Comparison of ENCODE assay signal across 26 cellular contexts in the genomic region with DNA sequence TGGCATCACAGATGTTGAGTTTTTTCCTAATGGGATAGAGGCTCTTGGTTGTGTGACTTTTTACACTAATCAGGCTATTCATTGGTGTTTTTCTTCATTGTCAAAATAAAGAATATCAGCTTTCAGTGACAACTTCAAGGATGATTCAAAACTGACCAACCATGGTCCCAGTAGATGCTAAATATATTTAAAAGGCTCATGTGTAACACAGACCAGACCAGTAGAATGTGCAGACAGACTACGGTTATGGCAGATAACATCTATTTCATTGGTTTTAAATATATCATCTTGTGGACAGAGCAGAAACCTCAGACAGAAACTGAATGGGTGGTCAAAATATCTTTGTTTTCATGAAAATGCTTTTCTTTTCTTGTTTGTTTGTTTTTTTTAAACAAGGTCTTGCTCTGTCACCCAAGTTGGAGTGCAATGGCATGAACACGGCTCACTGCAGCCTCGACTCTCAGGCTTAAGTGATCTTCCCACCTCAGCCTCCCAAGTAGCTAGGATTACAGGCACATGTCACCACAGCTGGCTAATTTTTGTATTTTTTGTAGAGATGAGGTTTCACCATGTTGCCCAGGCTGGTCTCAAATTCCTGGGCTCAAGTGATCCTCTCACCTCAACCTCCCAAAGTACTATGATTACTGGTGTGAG.
"Had no signal": no experiment of that assay in that cellular context is flagged by ENCODE, and none has a peak within 500 bp of the region (broad histone marks: within the 10 kb centered on the region; RNA-seq: fewer than 3 reads in every experiment).

No MANE protein-coding gene starts in this region.

- H3K4me3 ChIP-seq: ascending aorta, body of pancreas had no signal

- H3K27ac ChIP-seq: ascending aorta, body of pancreas had no signal

- H3K36me3 ChIP-seq: ascending aorta had no signal

- H3K27me3 ChIP-seq: ascending aorta, body of pancreas had no signal

- H3K9me3 ChIP-seq: ascending aorta, body of pancreas had no signal

- H3K4me1 ChIP-seq: ascending aorta, body of pancreas had no signal

- ATAC-seq: activated CD8-positive, alpha-beta memory T cell treated with anti-CD3 and anti-CD28 coated beads, Interleukin-2, amount 10 ng/mL, durations not matched to agents 7 days and 5 days; activated naive CD4-positive, alpha-beta T cell treated with anti-CD3 and anti-CD28 coated beads, Interleukin-2, amount 50 U/mL, for 72 hours; activated naive CD8-positive, alpha-beta T cell treated with anti-CD3 and anti-CD28 coated beads, Interleukin-2, amount 50 U/mL, for 24 hours; body of pancreas; Panc1; Right ventricle myocardium inferior; T-helper 17 cell had no signal

- DNase-seq: activated B cell treated with CpG ODN at 0.5 μM for 24 hours; activated CD4-positive, alpha-beta T cell treated with anti-CD3 and anti-CD28 coated beads for 1 hour; activated CD4-positive, alpha-beta T cell treated with anti-CD3 and anti-CD28 coated beads, Interleukin-2, amount 10 ng/mL, durations not matched to agents 24 days and 14 days; activated CD4-positive, alpha-beta T cell treated with anti-CD3 and anti-CD28 coated beads, Interleukin-2, amount 50 U/mL, for 48 hours; activated CD8-positive, alpha-beta memory T cell treated with anti-CD3 and anti-CD28 coated beads, Interleukin-2, amount 10 ng/mL, durations not matched to agents 7 days and 5 days; activated effector memory CD4-positive, alpha-beta T cell treated with Interleukin-2 at 50 U/mL for 16 hours; activated naive CD4-positive, alpha-beta T cell; activated naive CD8-positive, alpha-beta T cell treated with anti-CD3 and anti-CD28 coated beads, Interleukin-2, amount 50 U/mL, for 24 hours; activated T-cell treated with anti-CD3 and anti-CD28 coated beads, Interleukin-2, amount 50 U/mL, for 24 hours; amniotic stem cell; body of pancreas; NCI-H1092; NCI-H1417; NCI-H1930; NCI-H2171; NCI-H2227 treated with DMSO at 0.1 percent for 48 hours; NCI-H446 treated with DMSO at 0.1 percent for 48 hours; NCI-H524 treated with DMSO at 0.1 percent for 48 hours; NCI-H748 treated with DMSO at 0.1 percent for 48 hours; RPMI8226; T-helper 17 cell; T-helper 9 cell had no signal
